In genomic region chr6:55664581-55665223, GRCh38 we compare ENCODE assay signal across 15 cellular contexts.
"Had no signal": no experiment of that assay in that cellular context is flagged by ENCODE, and none has a peak within 500 bp of the region (broad histone marks: within the 10 kb centered on the region; RNA-seq: fewer than 3 reads in every experiment).

No MANE protein-coding gene starts in this region.

- H3K9me3 ChIP-seq: colonic mucosa, ovary, suprapubic skin had no signal

- FAIRE-seq: astrocyte had no signal

- DNase-seq: activated CD4-positive, alpha-beta T cell treated with anti-CD3 and anti-CD28 coated beads for 4 hours; activated naive CD4-positive, alpha-beta T cell; colonic mucosa; heart left ventricle; islet precursor cell; left ventricle myocardium inferior; mesendoderm; ovary; stimulated activated CD4-positive, alpha-beta T cell treated with anti-CD3 and anti-CD28 coated beads, Interleukin-4, amount 100 ng/mL, for 1 hour; stimulated activated CD8-positive, alpha-beta memory T cell treated with anti-CD3 and anti-CD28 coated beads, Interleukin-4, amount 100 ng/mL, for 48 hours; stimulated activated naive CD8-positive, alpha-beta T cell treated with anti-CD3 and anti-CD28 coated beads, Interleukin-15, Interleukin-2, amounts not matched to agents 100 U/mL and 50 U/mL, for 24 hours; T-helper 1 cell; upper lobe of left lung had no signal

- H3K27me3 ChIP-seq: colonic mucosa, heart left ventricle, ovary, suprapubic skin, upper lobe of left lung had no signal

- ATAC-seq: heart left ventricle; stimulated activated naive CD8-positive, alpha-beta T cell treated with anti-CD3 and anti-CD28 coated beads, Interleukin-15, Interleukin-2, amounts not matched to agents 100 U/mL and 50 U/mL, for 24 hours had no signal

- H3K4me1 ChIP-seq: colonic mucosa, upper lobe of left lung had no signal

- H3K4me3 ChIP-seq: colonic mucosa, heart left ventricle, left ventricle myocardium inferior, ovary, suprapubic skin, upper lobe of left lung had no signal

- H3K27ac ChIP-seq: colonic mucosa, heart left ventricle, left ventricle myocardium inferior, ovary, suprapubic skin, upper lobe of left lung had no signal

- H3K36me3 ChIP-seq: colonic mucosa, heart left ventricle, left ventricle myocardium inferior, ovary, suprapubic skin, upper lobe of left lung had no signal
